20 cellular contexts compared by ENCODE assay signal in genomic region chr3:184532940-184533732, GRCh38. TPM values are rescaled to one million over a fixed set of nuclear protein-coding genes. Genes with fewer than 3 reads are reported as not detected.
"Had no signal": no experiment of that assay in that cellular context is flagged by ENCODE, and none has a peak within 500 bp of the region (broad histone marks: within the 10 kb centered on the region; RNA-seq: fewer than 3 reads in every experiment).

No MANE protein-coding gene starts in this region.

- H3K4me1 Mint-ChIP-seq: central memory CD8-positive, alpha-beta T cell had no signal

- H3K4me3 ChIP-seq: coronary artery, gastrocnemius medialis, heart left ventricle, thyroid gland had no signal

- H3K27ac Mint-ChIP-seq: activated T-cell treated with anti-CD3 and anti-CD28 coated beads, Interleukin-2, amount 50 U/mL, for 24 hours; natural killer cell treated with Interleukin-12 subunit alpha and Interleukin-12 subunit beta and Interleukin-15 and Interleukin-18, amount 100 ng/mL, for 72 hours had no signal

- ATAC-seq: gastrocnemius medialis; heart left ventricle; natural killer cell treated with Interleukin-12 subunit alpha and Interleukin-12 subunit beta and Interleukin-15 and Interleukin-18, amount 100 ng/mL, for 72 hours had no signal

- DNase-seq: activated CD4-positive, alpha-beta T cell treated with anti-CD3 and anti-CD28 coated beads for 1 hour; activated effector memory CD4-positive, alpha-beta T cell treated with Interleukin-2 at 50 U/mL for 16 hours; activated naive CD4-positive, alpha-beta T cell treated with anti-CD3 and anti-CD28 coated beads, Interleukin-2, amount 50 U/mL, for 16 hours; activated T-cell treated with anti-CD3 and anti-CD28 coated beads, Interleukin-2, amount 50 U/mL, for 24 hours; aorta; brain microvascular endothelial cell; erythroblast; gastrocnemius medialis; heart left ventricle; mesendoderm; posterior cingulate gyrus; stimulated activated CD4-positive, alpha-beta T cell treated with anti-CD3 and anti-CD28 coated beads, Interleukin-2, amount 100 ng/mL, for 24 hours; stimulated activated naive CD4-positive, alpha-beta T cell treated with Interleukin-2 at 50 U/mL for 16 hours; SW 1271; T-helper 2 cell; thyroid gland; WERI-Rb-1 had no signal

- H3K4me3 Mint-ChIP-seq: activated T-cell treated with anti-CD3 and anti-CD28 coated beads, Interleukin-2, amount 50 U/mL, for 24 hours; central memory CD8-positive, alpha-beta T cell; natural killer cell treated with Interleukin-12 subunit alpha and Interleukin-12 subunit beta and Interleukin-15 and Interleukin-18, amount 100 ng/mL, for 72 hours had no signal

- H3K27ac ChIP-seq: brain microvascular endothelial cell, coronary artery, gastrocnemius medialis, heart left ventricle, thyroid gland, WERI-Rb-1 had no signal

- H3K9me3 Mint-ChIP-seq: activated T-cell treated with anti-CD3 and anti-CD28 coated beads, Interleukin-2, amount 50 U/mL, for 24 hours; central memory CD8-positive, alpha-beta T cell; natural killer cell treated with Interleukin-12 subunit alpha and Interleukin-12 subunit beta and Interleukin-15 and Interleukin-18, amount 100 ng/mL, for 72 hours had no signal

- H3K27me3 ChIP-seq: thyroid gland had no signal

- H3K9me3 ChIP-seq: gastrocnemius medialis, heart left ventricle, thyroid gland had no signal

- H3K4me1 ChIP-seq: gastrocnemius medialis, thyroid gland had no signal

- H3K36me3 Mint-ChIP-seq: natural killer cell treated with Interleukin-12 subunit alpha and Interleukin-12 subunit beta and Interleukin-15 and Interleukin-18, amount 100 ng/mL, for 72 hours had no signal

- H3K36me3 ChIP-seq: brain microvascular endothelial cell, gastrocnemius medialis, heart left ventricle, thyroid gland, WERI-Rb-1 had no signal

RNA-seq across cellular contexts. Expression of gene EPHB3, which starts 28.4 kb away (rescaled TPM):
- total RNA-seq: natural killer cell treated with Interleukin-12 subunit alpha and Interleukin-12 subunit beta and Interleukin-15 and Interleukin-18, amount 100 ng/mL, for 72 hours had no signal
